ENCODE assay signal across 15 cellular contexts in genomic region chr5:156376751-156377150, GRCh38. TPM values are rescaled to one million over a fixed set of nuclear protein-coding genes. Genes with fewer than 3 reads are reported as not detected.
DNase-seq lines count a peak whose midpoint lies in the region; ATAC-seq, FAIRE-seq and TF ChIP-seq lines count a peak whose summit lies in the region.
"Had no signal": no experiment of that assay in that cellular context is flagged by ENCODE, and none has a peak within 500 bp of the region (broad histone marks: within the 10 kb centered on the region; RNA-seq: fewer than 3 reads in every experiment).

No MANE protein-coding gene starts in this region.

- intact Hi-C loops in kidney (cut with DNase I): no loop called here
- intact Hi-C loops in activated CD4-positive, alpha-beta T cell treated with anti-CD3 and anti-CD28 coated beads, Interleukin-2, amount 10 ng/mL, durations not matched to agents 24 days and 14 days (cut with micrococcal nuclease): no loop called here

- no peak for TF ChIP-seq EP300 in gastroesophageal sphincter (IDR thresholded peaks at IDR 0.05)

- no peak overlapping the region for H3K9ac ChIP-seq in kidney (ENCODE audit: low read length in 2 of 2)

- H3K9me3 Mint-ChIP-seq in activated CD4-positive, alpha-beta T cell treated with anti-CD3 and anti-CD28 coated beads, Interleukin-2, amount 10 ng/mL, durations not matched to agents 24 days and 14 days: no peaks in the 10 kb centered on the region
- H3K9me3 Mint-ChIP-seq in activated CD4-positive, alpha-beta memory T cell treated with anti-CD3 and anti-CD28 coated beads, Interleukin-2, amount 10 ng/mL, durations not matched to agents 7 days and 5 days: no peaks in the 10 kb centered on the region
- H3K9me3 Mint-ChIP-seq: activated naive CD4-positive, alpha-beta T cell treated with anti-CD3 and anti-CD28 coated beads, Interleukin-2, amount 10 ng/mL, durations not matched to agents 7 days and 5 days had no signal

- H3K4me3 ChIP-seq in kidney (ENCODE audit: low read length in 2 of 2) (no peak overlapping the region), gastroesophageal sphincter (no peak overlapping the region)

- H3K36me3 ChIP-seq in kidney (ENCODE audit: control insufficient read depth in 1 of 2, insufficient read depth in 2 of 2, low read length in 2 of 2): no peaks in the 10 kb centered on the region
- H3K36me3 ChIP-seq in gastroesophageal sphincter: no peaks in the 10 kb centered on the region

- TF ChIP-seq CTCF in kidney (IDR thresholded peaks at IDR 0.05; ENCODE audit: borderline replicate concordance, extremely low read depth, insufficient read depth) (no peak), gastroesophageal sphincter (IDR thresholded peaks at IDR 0.05) (no peak)

- FAIRE-seq in kidney (lab: Jason Lieb, UNC): peak; percentile 32
- FAIRE-seq: HepG2, small intestine had no signal

- H3K27ac ChIP-seq in kidney (ENCODE audit: low read depth in 2 of 2, low read length in 2 of 2) (no peak overlapping the region), gastroesophageal sphincter (no peak overlapping the region)

- POLR2A ChIA-PET in activated CD4-positive, alpha-beta memory T cell treated with anti-CD3 and anti-CD28 coated beads, Interleukin-2, amount 10 ng/mL, durations not matched to agents 7 days and 5 days (lab: Charles Lee): no interaction called here

- H3K4me3 Mint-ChIP-seq in activated CD4-positive, alpha-beta T cell treated with anti-CD3 and anti-CD28 coated beads, Interleukin-2, amount 10 ng/mL, durations not matched to agents 24 days and 14 days: no peak overlapping the region
- no peak overlapping the region for H3K4me3 Mint-ChIP-seq in activated CD4-positive, alpha-beta memory T cell treated with anti-CD3 and anti-CD28 coated beads, Interleukin-2, amount 10 ng/mL, durations not matched to agents 7 days and 5 days
- H3K4me3 Mint-ChIP-seq: activated naive CD4-positive, alpha-beta T cell treated with anti-CD3 and anti-CD28 coated beads, Interleukin-2, amount 10 ng/mL, durations not matched to agents 7 days and 5 days; CD14-positive monocyte had no signal

- no peaks in the 10 kb centered on the region for H3K4me1 Mint-ChIP-seq in activated CD4-positive, alpha-beta T cell treated with anti-CD3 and anti-CD28 coated beads, Interleukin-2, amount 10 ng/mL, durations not matched to agents 24 days and 14 days
- H3K4me1 Mint-ChIP-seq in activated CD4-positive, alpha-beta memory T cell treated with anti-CD3 and anti-CD28 coated beads, Interleukin-2, amount 10 ng/mL, durations not matched to agents 7 days and 5 days: no peaks in the 10 kb centered on the region
- H3K4me1 Mint-ChIP-seq: activated naive CD4-positive, alpha-beta T cell treated with anti-CD3 and anti-CD28 coated beads, Interleukin-2, amount 10 ng/mL, durations not matched to agents 7 days and 5 days; CD14-positive monocyte had no signal

- no peak for DNase-seq in kidney
- no peak for DNase-seq in activated CD4-positive, alpha-beta T cell treated with anti-CD3 and anti-CD28 coated beads, Interleukin-2, amount 10 ng/mL, durations not matched to agents 24 days and 14 days
- no peak for DNase-seq in activated CD4-positive, alpha-beta memory T cell treated with anti-CD3 and anti-CD28 coated beads, Interleukin-2, amount 10 ng/mL, durations not matched to agents 7 days and 5 days
- no peak for DNase-seq in DMS79 (lab: John Stamatoyannopoulos, UW)
- DNase-seq: activated naive CD4-positive, alpha-beta T cell treated with anti-CD3 and anti-CD28 coated beads, Interleukin-2, amount 10 ng/mL, durations not matched to agents 7 days and 5 days; EL; foreskin melanocyte; NCI-H1048; small intestine had no signal

- no peaks in the 10 kb centered on the region for H3K27me3 ChIP-seq in gastroesophageal sphincter

- H3K27me3 Mint-ChIP-seq in activated CD4-positive, alpha-beta T cell treated with anti-CD3 and anti-CD28 coated beads, Interleukin-2, amount 10 ng/mL, durations not matched to agents 24 days and 14 days: peaks cover 25% of the 10 kb centered on the region
- H3K27me3 Mint-ChIP-seq in activated CD4-positive, alpha-beta memory T cell treated with anti-CD3 and anti-CD28 coated beads, Interleukin-2, amount 10 ng/mL, durations not matched to agents 7 days and 5 days: peaks cover 10% of the 10 kb centered on the region
- H3K27me3 Mint-ChIP-seq: activated naive CD4-positive, alpha-beta T cell treated with anti-CD3 and anti-CD28 coated beads, Interleukin-2, amount 10 ng/mL, durations not matched to agents 7 days and 5 days had no signal

- H3K9me3 ChIP-seq in kidney (ENCODE audit: control insufficient read depth in 1 of 2, low read length in 2 of 2) (no peaks in the 10 kb centered on the region), gastroesophageal sphincter (no peaks in the 10 kb centered on the region)

- ATAC-seq in GM19043 (IDR thresholded peaks at IDR 0.05; ENCODE audit: low read depth, unreplicated experiment) (peak; percentile 72), GM21825 (IDR thresholded peaks at IDR 0.05; ENCODE audit: unreplicated experiment) (peak; percentile 51), HG03135 (IDR thresholded peaks at IDR 0.05; ENCODE audit: unreplicated experiment) (peak; percentile 67), gastroesophageal sphincter (no peak)
- ATAC-seq: HepG2 had no signal

- no peaks in the 10 kb centered on the region for H3K36me3 Mint-ChIP-seq in activated CD4-positive, alpha-beta T cell treated with anti-CD3 and anti-CD28 coated beads, Interleukin-2, amount 10 ng/mL, durations not matched to agents 24 days and 14 days (ENCODE audit: low read depth)
- no peaks in the 10 kb centered on the region for H3K36me3 Mint-ChIP-seq in activated CD4-positive, alpha-beta memory T cell treated with anti-CD3 and anti-CD28 coated beads, Interleukin-2, amount 10 ng/mL, durations not matched to agents 7 days and 5 days (ENCODE audit: low read depth)
- H3K36me3 Mint-ChIP-seq: activated naive CD4-positive, alpha-beta T cell treated with anti-CD3 and anti-CD28 coated beads, Interleukin-2, amount 10 ng/mL, durations not matched to agents 7 days and 5 days; CD14-positive monocyte had no signal

- no peaks in the 10 kb centered on the region for H3K4me1 ChIP-seq in kidney (ENCODE audit: control insufficient read depth in 1 of 2, insufficient read depth in 1 of 2, low read depth in 1 of 2, low read length in 2 of 2)
- H3K4me1 ChIP-seq in gastroesophageal sphincter: peaks cover 0 to 24% (median 0%) of the 10 kb centered on the region in 3 donors

- H3K27ac Mint-ChIP-seq in activated CD4-positive, alpha-beta T cell treated with anti-CD3 and anti-CD28 coated beads, Interleukin-2, amount 10 ng/mL, durations not matched to agents 24 days and 14 days: no peak overlapping the region
- no peak overlapping the region for H3K27ac Mint-ChIP-seq in activated CD4-positive, alpha-beta memory T cell treated with anti-CD3 and anti-CD28 coated beads, Interleukin-2, amount 10 ng/mL, durations not matched to agents 7 days and 5 days
- H3K27ac Mint-ChIP-seq: activated naive CD4-positive, alpha-beta T cell treated with anti-CD3 and anti-CD28 coated beads, Interleukin-2, amount 10 ng/mL, durations not matched to agents 7 days and 5 days; CD14-positive monocyte had no signal

- TF ChIP-seq POLR2A in gastroesophageal sphincter (IDR thresholded peaks at IDR 0.05): no peak

- CTCF ChIA-PET in activated CD4-positive, alpha-beta memory T cell treated with anti-CD3 and anti-CD28 coated beads, Interleukin-2, amount 10 ng/mL, durations not matched to agents 7 days and 5 days (lab: Charles Lee): no interaction called here

RNA-seq across cellular contexts. Expression of gene SGCD, which starts 49.8 kb away (rescaled TPM):
- total RNA-seq in kidney (2.7 TPM), gastroesophageal sphincter (10 to 100 TPM in 3 of 4 donors, 1 to 10 TPM in 1; 8.8 to 61.3 (median 33.7) TPM)
- polyA plus RNA-seq in kidney (ENCODE audit: insufficient read depth, low read depth, low replicate concordance): 0.99 TPM
- total RNA-seq in activated CD4-positive, alpha-beta T cell treated with anti-CD3 and anti-CD28 coated beads, Interleukin-2, amount 10 ng/mL, durations not matched to agents 24 days and 14 days: not detected in 2 replicates
- total RNA-seq in activated CD4-positive, alpha-beta memory T cell treated with anti-CD3 and anti-CD28 coated beads, Interleukin-2, amount 10 ng/mL, durations not matched to agents 7 days and 5 days: not detected
- total RNA-seq: HepG2 had no signal
- polyA plus RNA-seq: CD14-positive monocyte, HepG2 had no signal
